In the genomic region with DNA sequence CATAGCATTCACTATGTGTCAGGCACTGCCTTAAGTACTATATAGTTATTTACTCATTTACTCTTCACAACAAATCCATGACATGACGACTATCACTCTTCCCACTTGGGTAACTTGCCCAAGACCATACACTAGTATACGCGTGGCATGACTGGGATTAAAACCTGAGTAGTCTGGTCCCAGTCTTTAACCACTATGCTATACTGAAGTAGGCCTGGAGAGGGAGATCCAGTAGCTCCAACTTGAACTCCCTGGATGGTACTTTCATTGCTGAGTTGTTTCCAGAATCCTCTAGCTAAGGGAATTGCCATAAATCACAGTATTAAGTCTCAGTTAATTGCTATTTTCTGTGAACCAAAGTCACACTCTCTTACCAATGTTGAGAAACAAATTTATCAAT, we compare ENCODE assay signal across 30 cellular contexts.
"Had no signal": no experiment of that assay in that cellular context is flagged by ENCODE, and none has a peak within 500 bp of the region (broad histone marks: within the 10 kb centered on the region; RNA-seq: fewer than 3 reads in every experiment).

No MANE protein-coding gene starts in this region.

- H3K4me1 Mint-ChIP-seq: memory B cell; naive B cell; neural crest cell; stimulated activated naive B cell treated with anti-CD40 and anti-IgM and Interleukin-4, amounts not matched to agents 10 μg/mL and 1 μg/mL and 100 μg/mL, for 72 hours had no signal

- H2AFZ ChIP-seq: parathyroid adenoma had no signal

- H3K27ac ChIP-seq: colonic mucosa, esophagus muscularis mucosa, foreskin keratinocyte, gastroesophageal sphincter, heart right ventricle, neutrophil, parathyroid adenoma, right lobe of liver, thoracic aorta, transverse colon, upper lobe of right lung, vagina had no signal

- H3K27ac Mint-ChIP-seq: dendritic cell treated with granulocyte-macrophage colony-stimulating factor and Interleukin-4, amounts not matched to agents 40 ng/mL and 50 ng/mL, for 4 days; memory B cell; mesothelial cell of epicardium; naive B cell; natural killer cell treated with Interleukin-12 subunit alpha and Interleukin-12 subunit beta and Interleukin-15 and Interleukin-18, amount 100 ng/mL, for 72 hours; progenitor cell of endocrine pancreas; stimulated activated naive B cell treated with anti-CD40 and anti-IgM and Interleukin-4, amounts not matched to agents 10 μg/mL and 1 μg/mL and 100 μg/mL, for 72 hours; stimulated activated naive CD8-positive, alpha-beta T cell treated with anti-CD3 and anti-CD28 coated beads, Interleukin-15, Interleukin-2, amounts not matched to agents 100 ng/mL and 50 ng/mL, for 24 hours had no signal

- H3K79me2 ChIP-seq: parathyroid adenoma had no signal

- H3K9ac ChIP-seq: parathyroid adenoma had no signal

- H3K9me3 Mint-ChIP-seq: dendritic cell treated with granulocyte-macrophage colony-stimulating factor and Interleukin-4, amounts not matched to agents 40 ng/mL and 50 ng/mL, for 4 days; mesothelial cell of epicardium; neural crest cell had no signal

- H3K9me3 ChIP-seq: colonic mucosa, esophagus muscularis mucosa, gastroesophageal sphincter, heart right ventricle, mucosa of descending colon, neutrophil, right lobe of liver, thoracic aorta, transverse colon, upper lobe of right lung, vagina had no signal

- H3K27me3 Mint-ChIP-seq: dendritic cell treated with granulocyte-macrophage colony-stimulating factor and Interleukin-4, amounts not matched to agents 40 ng/mL and 50 ng/mL, for 4 days; memory B cell; naive B cell; natural killer cell treated with Interleukin-12 subunit alpha and Interleukin-12 subunit beta and Interleukin-15 and Interleukin-18, amount 100 ng/mL, for 72 hours; progenitor cell of endocrine pancreas; stimulated activated naive B cell treated with anti-CD40 and anti-IgM and Interleukin-4, amounts not matched to agents 10 μg/mL and 1 μg/mL and 100 μg/mL, for 72 hours; stimulated activated naive CD8-positive, alpha-beta T cell treated with anti-CD3 and anti-CD28 coated beads, Interleukin-15, Interleukin-2, amounts not matched to agents 100 ng/mL and 50 ng/mL, for 24 hours had no signal

- H3K36me3 Mint-ChIP-seq: memory B cell; mesothelial cell of epicardium; naive B cell; natural killer cell treated with Interleukin-12 subunit alpha and Interleukin-12 subunit beta and Interleukin-15 and Interleukin-18, amount 100 ng/mL, for 72 hours; stimulated activated naive B cell treated with anti-CD40 and anti-IgM and Interleukin-4, amounts not matched to agents 10 μg/mL and 1 μg/mL and 100 μg/mL, for 72 hours had no signal

- H3K4me1 ChIP-seq: colonic mucosa, esophagus muscularis mucosa, foreskin keratinocyte, gastroesophageal sphincter, heart right ventricle, parathyroid adenoma, right lobe of liver, transverse colon, upper lobe of right lung, vagina had no signal

- H3K4me3 ChIP-seq: colonic mucosa, esophagus muscularis mucosa, gastroesophageal sphincter, heart right ventricle, lung, mucosa of descending colon, right lobe of liver, thoracic aorta, transverse colon, upper lobe of right lung, vagina had no signal

- H3K36me3 ChIP-seq: colonic mucosa, esophagus muscularis mucosa, gastroesophageal sphincter, heart right ventricle, neutrophil, right lobe of liver, thoracic aorta, transverse colon, upper lobe of right lung, vagina had no signal

- H3K4me3 Mint-ChIP-seq: dendritic cell treated with granulocyte-macrophage colony-stimulating factor and Interleukin-4, amounts not matched to agents 40 ng/mL and 50 ng/mL, for 4 days; memory B cell; mesothelial cell of epicardium; naive B cell; natural killer cell treated with Interleukin-12 subunit alpha and Interleukin-12 subunit beta and Interleukin-15 and Interleukin-18, amount 100 ng/mL, for 72 hours; neural crest cell; stimulated activated naive B cell treated with anti-CD40 and anti-IgM and Interleukin-4, amounts not matched to agents 10 μg/mL and 1 μg/mL and 100 μg/mL, for 72 hours; stimulated activated naive CD8-positive, alpha-beta T cell treated with anti-CD3 and anti-CD28 coated beads, Interleukin-15, Interleukin-2, amounts not matched to agents 100 ng/mL and 50 ng/mL, for 24 hours had no signal

- H3K27me3 ChIP-seq: colonic mucosa, foreskin keratinocyte, gastroesophageal sphincter, heart right ventricle, neutrophil, right lobe of liver, transverse colon, upper lobe of right lung, vagina had no signal

- DNase-seq: colonic mucosa; effector CD8-positive, alpha-beta T cell; foreskin keratinocyte; glutamatergic neuron; heart right ventricle; hippocampal formation; kidney; mucosa of descending colon; naive B cell; right lobe of liver; small intestine; stimulated activated CD4-positive, alpha-beta T cell treated with anti-CD3 and anti-CD28 coated beads, Interleukin-15, amount 100 ng/mL, for 24 hours; stimulated activated CD4-positive, alpha-beta T cell treated with anti-CD3 and anti-CD28 coated beads, Interleukin-2, amount 100 ng/mL, for 48 hours; stimulated activated naive B cell treated with anti-CD40 and anti-IgM and Interleukin-4, amounts not matched to agents 10 μg/mL and 1 μg/mL and 100 μg/mL, for 72 hours; transverse colon; upper lobe of right lung had no signal
